8 cellular contexts compared by ENCODE assay signal in genomic region chr1:39845569-39846566, GRCh38. TPM values are rescaled to one million over a fixed set of nuclear protein-coding genes. Genes with fewer than 3 reads are reported as not detected.
DNase-seq lines count a peak whose midpoint lies in the region; ATAC-seq and TF ChIP-seq lines count a peak whose summit lies in the region.

No MANE protein-coding gene starts in this region.

- H3K4me3 ChIP-seq in OCI-LY1 (ENCODE audit: low read depth, low read length, poor library complexity, severe bottlenecking): no peak overlapping the region

- H3K9me3 ChIP-seq in OCI-LY1 (ENCODE audit: low read length): no peaks in the 10 kb centered on the region

- H2AFZ ChIP-seq in OCI-LY1 (ENCODE audit: low read length): no peak overlapping the region

- peak overlapping the region; percentile 94 for H3K27ac ChIP-seq in OCI-LY1 (ENCODE audit: low read depth, low read length, poor library complexity, severe bottlenecking)

- H3K36me3 ChIP-seq in OCI-LY1 (ENCODE audit: insufficient read depth, low read length): peaks cover 70% of the 10 kb centered on the region

- H3K9ac ChIP-seq in OCI-LY1 (ENCODE audit: low read length): peak overlapping the region; percentile 27; the same call in 1 of the 2 replicates

- H3F3A ChIP-seq in OCI-LY1 (ENCODE audit: insufficient read depth, low read length): peaks cover 9% of the 10 kb centered on the region; the same call in 1 of the 2 replicates

- no peaks in the 10 kb centered on the region for H3K27me3 ChIP-seq in OCI-LY1 (ENCODE audit: insufficient read depth, low read length)

- H3K4me1 ChIP-seq in OCI-LY1 (ENCODE audit: insufficient read depth, low read length, severe bottlenecking): peaks cover 35% of the 10 kb centered on the region

- peak; percentile 73 for ATAC-seq in GM18909 (IDR thresholded peaks at IDR 0.05; ENCODE audit: poor library complexity, unreplicated experiment)
- no peak for ATAC-seq in HG03565 (IDR thresholded peaks at IDR 0.05; ENCODE audit: unreplicated experiment)

- H3K9me2 ChIP-seq in OCI-LY1 (ENCODE audit: low read depth, low read length): no peaks in the 10 kb centered on the region

- peak overlapping the region; percentile 38; the same call in 1 of the 2 replicates for H3K4me2 ChIP-seq in OCI-LY1 (ENCODE audit: low read length)

- no peak for TF ChIP-seq CTCF in OCI-LY1 (IDR thresholded peaks at IDR 0.05; ENCODE audit: low read length)

- H3K79me2 ChIP-seq in OCI-LY1 (ENCODE audit: insufficient read depth, low read length): no peaks in the 10 kb centered on the region

- H4K20me1 ChIP-seq in OCI-LY1 (ENCODE audit: insufficient read depth, low read length): no peaks in the 10 kb centered on the region

- DNase-seq in HT1080 (ENCODE audit: low read depth) (peak; percentile 18), activated T-cell treated with anti-CD3 and anti-CD28 coated beads for 48 hours (ENCODE audit: low read depth) (peak; percentile 60), fibroblast of gingiva (ENCODE audit: low read depth) (peak; percentile 41), occipital lobe (lab: John Stamatoyannopoulos, UW) (peak; percentile 56), stromal cell of bone marrow (ENCODE audit: low read depth) (peak; percentile 26)

RNA-seq across cellular contexts. Expression of gene TRIT1, which starts 37.4 kb away (rescaled TPM):
- total RNA-seq in HT1080 (2014; rRNA removed; shearing (Covaris generic)): 23.0 and 25.6 TPM in 2 replicates
- 22.7 and 22.8 TPM in 2 replicates for polyA plus RNA-seq in HT1080 (2015; cell fraction: cytosol; rRNA removed)
- 36.2 and 43.6 TPM in 2 replicates for polyA plus RNA-seq in HT1080 (2015; cell fraction: nucleus; rRNA removed)
- 42.7 TPM for total RNA-seq in occipital lobe

RNA-seq across cellular contexts. Expression of gene MYCL, which starts 55.8 kb away (rescaled TPM):
- 0.40 and 5.6 TPM in 2 replicates for total RNA-seq in HT1080 (2014; rRNA removed; shearing (Covaris generic))
- 1.0 and 1.4 TPM in 2 replicates for polyA plus RNA-seq in HT1080 (2015; cell fraction: cytosol; rRNA removed)
- 0.98 and 1.8 TPM in 2 replicates for polyA plus RNA-seq in HT1080 (2015; cell fraction: nucleus; rRNA removed)
- 12.5 TPM for total RNA-seq in occipital lobe

RNA-seq across cellular contexts. Expression of gene BMP8B, which starts 57.2 kb away (rescaled TPM):
- total RNA-seq in HT1080 (2014; rRNA removed; shearing (Covaris generic)): not detected in 2 replicates
- 0.07 and 0.10 TPM in 2 replicates for polyA plus RNA-seq in HT1080 (2015; cell fraction: cytosol; rRNA removed)
- 0.02 and 0.05 TPM in 2 replicates for polyA plus RNA-seq in HT1080 (2015; cell fraction: nucleus; rRNA removed)
- 0.16 TPM for total RNA-seq in occipital lobe
